1 cellular context compared by ENCODE assay signal in genomic region chr19:938233-938923, GRCh38.
TF ChIP-seq lines count a peak whose summit lies in the region.

No MANE protein-coding gene starts in this region.

TF ChIP-seq in GM12878, 131 proteins besides CTCF, POLR2A, EP300 and RAD21:
- TF ChIP-seq CBX3 (IDR thresholded peaks at IDR 0.05; ENCODE audit: borderline replicate concordance, low read depth) (no peak), POLR2AphosphoS5 (IDR thresholded peaks at IDR 0.05; ENCODE audit: low read length) (no peak), KLF5 (IDR thresholded peaks at IDR 0.05; ENCODE audit: partially characterized antibody) (no peak), POU2F2 (IDR thresholded peaks at IDR 0.05; ENCODE audit: borderline replicate concordance, low read depth, low read length) (no peak), LARP7 (IDR thresholded peaks at IDR 0.05) (no peak), MLLT1 (IDR thresholded peaks at IDR 0.05) (no peak), NRF1 (conservative IDR thresholded peaks at IDR 0.05; ENCODE audit: low read depth, low read length) (no peak), EED (IDR thresholded peaks at IDR 0.05; ENCODE audit: low read depth) (no peak), PML (IDR thresholded peaks at IDR 0.05; ENCODE audit: low read length) (no peak), RELB (IDR thresholded peaks at IDR 0.05; ENCODE audit: low read depth) (no peak), PBX3 (IDR thresholded peaks at IDR 0.05; ENCODE audit: insufficient replicate concordance, low read depth, low read length) (no peak), YY1 (IDR thresholded peaks at IDR 0.05; ENCODE audit: low read depth, low read length) (no peak), BCL3 (IDR thresholded peaks at IDR 0.05; ENCODE audit: borderline replicate concordance, insufficient read depth, low read depth, low read length, poor library complexity, severe bottlenecking) (no peak), TCF7 (IDR thresholded peaks at IDR 0.05; ENCODE audit: borderline replicate concordance) (no peak)
TF ChIP-seq in GM12878: peak in this region for 0.
